ENCODE assay signal across 9 cellular contexts in genomic region chr17:81440511-81441244, GRCh38. TPM values are rescaled to one million over a fixed set of nuclear protein-coding genes. Genes with fewer than 3 reads are reported as not detected.
DNase-seq lines count a peak whose midpoint lies in the region; ATAC-seq, FAIRE-seq and TF ChIP-seq lines count a peak whose summit lies in the region.
"Had no signal": no experiment of that assay in that cellular context is flagged by ENCODE, and none has a peak within 500 bp of the region (broad histone marks: within the 10 kb centered on the region; RNA-seq: fewer than 3 reads in every experiment).

No MANE protein-coding gene starts in this region.

- TF ChIP-seq CTCF in MCF 10A (IDR thresholded peaks at IDR 0.05; ENCODE audit: unreplicated experiment) (peak; percentile 39), breast epithelium (IDR thresholded peaks at IDR 0.05) (no peak), K562 (IDR thresholded peaks at IDR 0.05 in 2 of 3, conservative IDR thresholded peaks at IDR 0.05 in 1 of 3; ENCODE audit: insufficient read depth in 2 of 3, low read depth in 1 of 3, low read length in 3 of 3) (peak; percentile 75 to 96 (median 83)), smooth muscle cell (IDR thresholded peaks at IDR 0.05; ENCODE audit: borderline replicate concordance, insufficient read depth, poor library complexity, severe bottlenecking) (peak; percentile 51)

- H3K36me3 ChIP-seq in breast epithelium, result no peaks in the 10 kb centered on the region
- H3K36me3 ChIP-seq in K562 (ENCODE audit: control insufficient read depth, insufficient read depth, low read length), result no peaks in the 10 kb centered on the region
- no peaks in the 10 kb centered on the region for H3K36me3 ChIP-seq in smooth muscle cell (ENCODE audit: low read depth)

- no peaks in the 10 kb centered on the region for H3K4me1 Mint-ChIP-seq in MCF 10A (ENCODE audit: insufficient read depth, unreplicated experiment)

- no peaks in the 10 kb centered on the region for H3K9me3 Mint-ChIP-seq in MCF 10A (ENCODE audit: unreplicated experiment)

- H3F3A ChIP-seq in smooth muscle cell (ENCODE audit: low read depth), result no peaks in the 10 kb centered on the region

- H3K27me3 ChIP-seq in breast epithelium (no peaks in the 10 kb centered on the region), K562 (ENCODE audit: control insufficient read depth in 2 of 2, insufficient read depth in 2 of 2, low read length in 2 of 2) (no peaks in the 10 kb centered on the region), smooth muscle cell (ENCODE audit: low read depth) (no peaks in the 10 kb centered on the region)

- WGBS in K562 (ENCODE audit: insufficient coverage, low coverage, missing lambda C conversion rate), result 24% methylated on average over 23 of the region's 24 CpGs
- 64% methylated on average over 20 of the region's 24 CpGs for WGBS in smooth muscle cell (ENCODE audit: low lambda C conversion rate)

- DNase-seq in MCF 10A (ENCODE audit: unreplicated experiment) (no peak), breast epithelium (ENCODE audit: low spot score in 2 of 2) (no peak), NCI-H1092 (lab: John Stamatoyannopoulos, UW) (peak; percentile 46), K562 (ENCODE audit: extremely low read depth in 1 of 4, low spot score in 3 of 4) (peak; percentile 64 to 89 (median 83)), smooth muscle cell (lab: John Stamatoyannopoulos, UW; ENCODE audit: unreplicated experiment) (no peak), medulla oblongata (ENCODE audit: extremely low spot score) (no peak)

- no peaks in the 10 kb centered on the region for H3K27me3 Mint-ChIP-seq in MCF 10A (ENCODE audit: insufficient read depth, unreplicated experiment)

- no peak overlapping the region for H3K27ac Mint-ChIP-seq in MCF 10A (ENCODE audit: low read depth, unreplicated experiment)

- intact Hi-C loops in MCF 10A (cut with micrococcal nuclease), result no loop called here
- intact Hi-C loops in breast epithelium (cut with DNase I; ENCODE audit: low total_unique reads), result no loop called here
- intact Hi-C loops in K562 (cut with micrococcal nuclease), result no loop called here

- peak; percentile 70 for FAIRE-seq in K562 (lab: Jason Lieb, UNC)
- FAIRE-seq: RCC 7860 had no signal

- no peaks in the 10 kb centered on the region for H3K79me2 ChIP-seq in K562 (ENCODE audit: control insufficient read depth, insufficient read depth, low read length)
- no peaks in the 10 kb centered on the region for H3K79me2 ChIP-seq in smooth muscle cell (ENCODE audit: low read depth)

- in situ Hi-C loops in K562 (cut with MboI), result no loop called here

- TF ChIP-seq RAD21 in K562 (CRISPR knock-in tag; conservative IDR thresholded peaks at IDR 0.05 in 1 of 2, IDR thresholded peaks at IDR 0.05 in 1 of 2), result peak in 1 of 2 experiments; percentile 39; a peak in 2 of 4 replicates

- no peak overlapping the region for H3K4me3 ChIP-seq in breast epithelium
- no peak overlapping the region for H3K4me3 ChIP-seq in K562
- H3K4me3 ChIP-seq in smooth muscle cell, result no peak overlapping the region

- H2AFZ ChIP-seq in K562 (ENCODE audit: low read depth, low read length), result no peak overlapping the region
- no peak overlapping the region for H2AFZ ChIP-seq in smooth muscle cell (ENCODE audit: low read depth)

- CTCF ChIA-PET in MCF 10A (lab: Yijun Ruan, JAX), result interaction anchor here (0.6 to 1.1 kb wide), 4 partner anchors 18 to 72 kb away, joined by 3 read pairs; no protein-coding TSS in a partner anchor
- CTCF ChIA-PET in K562 (lab: Yijun Ruan, JAX; ENCODE audit: low intra/inter-chr PET ratio), result no interaction called here

- no TSS peak for BruUV-seq in MCF 10A (replicated peaks; lab: Mats Ljungman, UMichigan)
- BruUV-seq in K562 (replicated peaks; lab: Mats Ljungman, UMichigan), result no TSS peak

- H3K36me3 Mint-ChIP-seq in MCF 10A (ENCODE audit: insufficient read depth, unreplicated experiment), result no peaks in the 10 kb centered on the region

- no peak overlapping the region for H3K4me3 Mint-ChIP-seq in MCF 10A (ENCODE audit: unreplicated experiment)

- TF ChIP-seq EP300 in K562 (IDR thresholded peaks at IDR 0.05; ENCODE audit: low read length), result no peak

- H3K27ac ChIP-seq in breast epithelium (no peak overlapping the region), K562 (ENCODE audit: extremely low read depth, low read depth, low read length) (no peak overlapping the region), smooth muscle cell (ENCODE audit: low read depth) (no peak overlapping the region)

- H3K9ac ChIP-seq in K562 (ENCODE audit: insufficient read depth in 1 of 2, low read depth in 2 of 2, low read length in 2 of 2), result no peak overlapping the region; a peak in 1 of 4 replicates
- no peak overlapping the region for H3K9ac ChIP-seq in smooth muscle cell (ENCODE audit: low read depth)

- POLR2A ChIA-PET in MCF 10A (lab: Yijun Ruan, JAX) (interaction anchor here (0.6 to 0.7 kb wide), 2 partner anchors 64 to 134 kb away, joined by 3 read pairs; no protein-coding TSS in a partner anchor), K562 (lab: Yijun Ruan, JAX) (interaction anchor here (0.6 to 1.4 kb wide), 7 partner anchors 11 to 1180 kb away, joined by 3 to 7 read pairs (median 4); partner anchors contain the start of gene BAHCC1)

- H3K4me1 ChIP-seq in breast epithelium (peaks cover 0 to 5% of the 10 kb centered on the region in 2 donors), K562 (replicated peaks in 1 of 2; ENCODE audit: control insufficient read depth in 2 of 2, insufficient read depth in 2 of 2, low read length in 2 of 2) (peaks cover 0 to 81% of the 10 kb centered on the region in 2 experiments; a peak in 2 of 5 replicates), smooth muscle cell (ENCODE audit: low read depth) (peaks cover 15% of the 10 kb centered on the region)

- peak; percentile 92 for ATAC-seq in K562
- ATAC-seq in HG02884 (IDR thresholded peaks at IDR 0.05; ENCODE audit: unreplicated experiment), result no peak
- ATAC-seq in GM18868 (IDR thresholded peaks at IDR 0.05; ENCODE audit: unreplicated experiment), result no peak

- H3K4me2 ChIP-seq in K562 (ENCODE audit: insufficient read depth, low read length) (no peak overlapping the region), smooth muscle cell (no peak overlapping the region)

- H3K9me3 ChIP-seq in breast epithelium, result no peaks in the 10 kb centered on the region
- H3K9me3 ChIP-seq in K562 (replicated peaks; ENCODE audit: control insufficient read depth, insufficient read depth, low read depth, low read length), result no peaks in the 10 kb centered on the region
- H3K9me3 ChIP-seq in smooth muscle cell (replicated peaks; ENCODE audit: low read depth), result no peaks in the 10 kb centered on the region

- TF ChIP-seq POLR2A in breast epithelium (IDR thresholded peaks at IDR 0.05), result no peak
- no peak for TF ChIP-seq POLR2A in K562 (conservative IDR thresholded peaks at IDR 0.05)

- H3K9me1 ChIP-seq in K562 (ENCODE audit: control insufficient read depth, insufficient read depth, low read length), result no peaks in the 10 kb centered on the region

- no peaks in the 10 kb centered on the region; the same call in 1 of the 2 replicates for H4K20me1 ChIP-seq in K562 (replicated peaks; ENCODE audit: control insufficient read depth, insufficient read depth, low read length)
- no peaks in the 10 kb centered on the region for H4K20me1 ChIP-seq in smooth muscle cell (ENCODE audit: low read depth)

TF ChIP-seq in K562, 482 proteins besides CTCF, POLR2A, EP300 and RAD21 (continues in another document):
- TF ChIP-seq PCBP1 (IDR thresholded peaks at IDR 0.05; ENCODE audit: low read depth, low read length, poor library complexity, severe bottlenecking) (no peak), ZC3H4 (CRISPR knock-in tag; IDR thresholded peaks at IDR 0.05; ENCODE audit: borderline replicate concordance) (no peak), KLF16 (IDR thresholded peaks at IDR 0.05) (peak; percentile 28; the same call in 1 of the 2 replicates), XRCC5 (IDR thresholded peaks at IDR 0.05; ENCODE audit: low read depth, low read length) (peak; percentile 66; the same call in 1 of the 2 replicates), MBD2 (IDR thresholded peaks at IDR 0.05; ENCODE audit: borderline replicate concordance, low read depth) (no peak), ZNF384 (IDR thresholded peaks at IDR 0.05; ENCODE audit: low read depth, low read length) (no peak), MAZ (CRISPR knock-in tag; conservative IDR thresholded peaks at IDR 0.05 in 1 of 2, IDR thresholded peaks at IDR 0.05 in 1 of 2) (peak in 1 of 2 experiments; percentile 18; a peak in 1 of 4 replicates), BHLHE40 (IDR thresholded peaks at IDR 0.05; ENCODE audit: low read length) (no peak), TGIF2 (CRISPR knock-in tag; IDR thresholded peaks at IDR 0.05) (no peak), NFE2L1 (tag; IDR thresholded peaks at IDR 0.05; ENCODE audit: borderline replicate concordance, low read depth) (no peak), ZNF143 (CRISPR knock-in tag; IDR thresholded peaks at IDR 0.05) (no peak), PML (IDR thresholded peaks at IDR 0.05; ENCODE audit: low read length) (no peak)

RNA-seq across cellular contexts. Expression of gene BAHCC1, which starts 45.4 kb away (rescaled TPM):
- total RNA-seq in MCF 10A (2022) (7.4 and 9.2 TPM in 2 replicates), breast epithelium (10 to 100 TPM in 2 of 3 donors, 1 to 10 TPM in 1; 7.4 to 17.0 (median 11.7) TPM), K562 (2014; rRNA removed) (11.1 and 13.9 TPM in 2 replicates), K562 (2014; rRNA removed; fragmentation: Illumina TruSeq; extraction: Trizol) (2.1 and 2.6 TPM in 2 replicates), K562 (2015; rRNA removed; fragmentation: Illumina TruSeq; extraction: Trizol) (5.0 and 6.5 TPM in 2 replicates), K562 (2021) (20.8 and 26.9 TPM in 2 replicates), smooth muscle cell (4.6 and 5.4 TPM in 2 replicates)
- total RNA-seq in K562 (2011; cell fraction: chromatin; rRNA removed; ENCODE audit: low replicate concordance), result 32.5 and 87.9 TPM in 2 replicates
- total RNA-seq in K562 (2011; cell fraction: nucleolus; rRNA removed), result 48.6 and 57.5 TPM in 2 replicates
- 39.0 and 40.6 TPM in 2 replicates for total RNA-seq in K562 (2011; cell fraction: nucleoplasm; rRNA removed)
- polyA plus RNA-seq in K562 (2011; rRNA removed) (4.4 and 11.8 TPM in 2 replicates), K562 (2014; fragmentation: Illumina TruSeq; extraction: Trizol) (5.5 and 6.8 TPM in 2 replicates), K562 (2014; fragmentation: Nextera tagmentation; extraction: Ambion mirVana) (under 1 TPM; 0.14 to 0.24 TPM), K562 (2014; rRNA removed) (17.2 and 23.3 TPM in 2 replicates), smooth muscle cell (3.2 and 3.9 TPM in 2 replicates)
- 8.6 and 8.8 TPM in 2 replicates for polyA plus RNA-seq in K562 (2011; cell fraction: cytosol; rRNA removed)
- 112 and 139 TPM in 2 replicates for polyA plus RNA-seq in K562 (2011; cell fraction: nucleus; rRNA removed)
- 14.4 and 22.5 TPM in 2 replicates for polyA plus RNA-seq in K562 (2012)
- polyA minus RNA-seq in K562 (2011; rRNA and poly(A)+ RNA removed), result 0.72 and 2.7 TPM in 2 replicates
- polyA minus RNA-seq in K562 (2011; cell fraction: cytosol; rRNA and poly(A)+ RNA removed), result 6.8 and 8.7 TPM in 2 replicates
- polyA minus RNA-seq in K562 (2011; cell fraction: nucleus; rRNA and poly(A)+ RNA removed), result 12.7 and 15.3 TPM in 2 replicates

Comparison
In these comparisons a context has a peak if more than half of its experiments do, and no peak if none do; other contexts are left out.
1. CTCF ChIP-seq: peak in MCF 10A (single experiment), K562 (3 of 3) and smooth muscle cell (single experiment); none in breast epithelium (0 of 3).
2. DNase-seq: peak in NCI-H1092 (single experiment) and K562 (4 of 4); none in MCF 10A (single experiment), breast epithelium (0 of 2), smooth muscle cell (single experiment) and medulla oblongata (single experiment).